ENCODE assay signal across 8 cellular contexts in the genomic region with DNA sequence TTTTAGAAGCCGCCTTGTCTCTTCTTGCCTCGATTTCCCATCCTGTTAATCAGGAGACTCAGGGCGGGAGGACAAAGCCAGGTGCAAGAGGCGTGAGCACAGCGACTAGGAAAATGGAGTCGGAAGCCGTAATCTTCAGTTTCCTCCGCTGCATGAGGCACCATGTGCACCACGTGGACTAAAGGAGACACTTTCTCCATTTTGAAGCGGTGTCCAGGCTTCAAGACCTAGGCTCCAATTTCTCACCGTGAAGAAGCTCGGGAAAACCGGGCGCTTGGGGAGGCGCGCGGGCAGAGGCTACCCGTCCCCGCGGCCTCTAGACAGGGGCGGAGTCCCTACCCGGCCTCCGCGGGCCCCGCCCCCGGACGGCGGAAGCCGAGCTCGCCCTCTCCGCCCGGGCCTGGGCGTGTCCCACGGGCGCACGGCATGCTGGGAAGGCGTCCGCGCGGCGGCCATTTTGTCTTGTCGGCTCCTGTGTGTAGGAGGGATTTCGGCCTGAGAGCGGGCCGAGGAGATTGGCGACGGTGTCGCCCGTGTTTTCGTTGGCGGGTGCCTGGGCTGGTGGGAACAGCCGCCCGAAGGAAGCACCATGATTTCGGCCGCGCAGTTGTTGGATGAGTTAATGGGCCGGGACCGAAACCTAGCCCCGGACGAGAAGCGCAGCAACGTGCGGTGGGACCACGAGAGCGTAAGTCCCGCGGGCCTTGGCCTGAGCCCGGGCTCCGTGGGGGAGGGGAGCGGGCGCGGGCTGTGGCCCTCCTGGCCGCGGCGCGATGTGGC. TPM values are rescaled to one million over a fixed set of nuclear protein-coding genes. Genes with fewer than 3 reads are reported as not detected.
DNase-seq lines count a peak whose midpoint lies in the region; ATAC-seq and TF ChIP-seq lines count a peak whose summit lies in the region.

A gene with protein sequence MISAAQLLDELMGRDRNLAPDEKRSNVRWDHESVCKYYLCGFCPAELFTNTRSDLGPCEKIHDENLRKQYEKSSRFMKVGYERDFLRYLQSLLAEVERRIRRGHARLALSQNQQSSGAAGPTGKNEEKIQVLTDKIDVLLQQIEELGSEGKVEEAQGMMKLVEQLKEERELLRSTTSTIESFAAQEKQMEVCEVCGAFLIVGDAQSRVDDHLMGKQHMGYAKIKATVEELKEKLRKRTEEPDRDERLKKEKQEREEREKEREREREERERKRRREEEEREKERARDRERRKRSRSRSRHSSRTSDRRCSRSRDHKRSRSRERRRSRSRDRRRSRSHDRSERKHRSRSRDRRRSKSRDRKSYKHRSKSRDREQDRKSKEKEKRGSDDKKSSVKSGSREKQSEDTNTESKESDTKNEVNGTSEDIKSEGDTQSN (plus strand): TSS at position 460 of the 780 bp plus-strand sequence. CDS start 130 bp downstream, at position 590.

- H3K36me3 ChIP-seq in right atrium auricular region, result no peaks in the 10 kb centered on the region
- no peaks in the 10 kb centered on the region for H3K36me3 ChIP-seq in uterus

- DNase-seq in NCI-H187 treated with DMSO at 0.1 percent for 48 hours (lab: John Stamatoyannopoulos, UW), result peak; percentile 63
- DNase-seq in T-helper 2 cell, result peak; percentile 85 to 96 (median 90)
- DNase-seq in right atrium auricular region (ENCODE audit: low spot score), result peak; percentile 93
- DNase-seq in putamen (ENCODE audit: low spot score), result peak; percentile 94
- DNase-seq in uterus, result peak; percentile 90 to 94

- H3K4me3 ChIP-seq in right atrium auricular region, result peak within 1 kb of the TSS; percentile 77 to 93
- H3K4me3 ChIP-seq in uterus, result peak within 1 kb of the TSS; percentile 70 to 85

- ATAC-seq in GM18505 (IDR thresholded peaks at IDR 0.05; ENCODE audit: unreplicated experiment) (peak; percentile 90), HG02970 (IDR thresholded peaks at IDR 0.05; ENCODE audit: low FRiP score, unreplicated experiment) (peak; percentile 88)

- peak within 1 kb of the TSS; percentile 96 for H3K27ac ChIP-seq in angular gyrus (ENCODE audit: low read depth, low read length)
- H3K27ac ChIP-seq in right atrium auricular region, result peak within 1 kb of the TSS; percentile 98
- peak within 1 kb of the TSS; percentile 95 to 97 for H3K27ac ChIP-seq in uterus

- intact Hi-C loops in uterus (cut with DNase I; ENCODE audit: low total_unique reads), result no loop called here

- H3K4me1 ChIP-seq in right atrium auricular region (peaks cover 0 to 36% of the 10 kb centered on the region in 2 donors), uterus (peaks cover 3 to 6% of the 10 kb centered on the region in 2 donors)

- H3K9me3 ChIP-seq in right atrium auricular region, result no peaks in the 10 kb centered on the region
- H3K9me3 ChIP-seq in uterus, result no peaks in the 10 kb centered on the region

- TF ChIP-seq POLR2A in GM18505 (IDR thresholded peaks at IDR 0.05; ENCODE audit: borderline replicate concordance, extremely low read depth, insufficient read depth, insufficient read length), result peak; percentile 95
- TF ChIP-seq POLR2A in uterus (IDR thresholded peaks at IDR 0.05), result peak; percentile 67 to 90

- TF ChIP-seq CTCF in right atrium auricular region (IDR thresholded peaks at IDR 0.05) (no peak), uterus (IDR thresholded peaks at IDR 0.05) (peak in 1 of 4 experiments; percentile 28)

- no peaks in the 10 kb centered on the region for H3K27me3 ChIP-seq in right atrium auricular region
- no peaks in the 10 kb centered on the region for H3K27me3 ChIP-seq in uterus

RNA-seq across cellular contexts. Expression of the gene that starts here (rescaled TPM):
- total RNA-seq in right atrium auricular region (10 to 100 TPM; 19.6 to 31.3 TPM), uterus (100 to 1,000 TPM in 3 of 4 donors, 10 to 100 TPM in 1; 98.1 to 221 (median 163) TPM)

Comparison
In these comparisons a context has a peak if more than half of its experiments do, and no peak if none do; other contexts are left out.
1. Peak in every context shown above with its lines: DNase-seq, ATAC-seq, H3K4me3 ChIP-seq and H3K27ac ChIP-seq.